Comparison of ENCODE assay signal across 9 cellular contexts in genomic region chr12:110619534-110619953, GRCh38. TPM values are rescaled to one million over a fixed set of nuclear protein-coding genes. Genes with fewer than 3 reads are reported as not detected.
A peak's percentile ranks its signal among the peaks of the same experiment; 100 is the strongest.
DNase-seq lines count a peak whose midpoint lies in the region; ATAC-seq, FAIRE-seq and TF ChIP-seq lines count a peak whose summit lies in the region.
"Had no signal": no experiment of that assay in that cellular context is flagged by ENCODE, and none has a peak within 500 bp of the region (broad histone marks: within the 10 kb centered on the region; RNA-seq: fewer than 3 reads in every experiment).

No MANE protein-coding gene starts in this region.

- no peak overlapping the region for H3K18ac ChIP-seq in mesenchymal stem cell (ENCODE audit: low read depth in 1 of 2, low read length in 2 of 2)

- no peak overlapping the region for H2BK12ac ChIP-seq in mesenchymal stem cell (ENCODE audit: low read length in 2 of 2)

- H3K4me3 ChIP-seq in OCI-LY1 (ENCODE audit: low read depth, low read length, poor library complexity, severe bottlenecking) = peak overlapping the region; percentile 48
- H3K4me3 ChIP-seq in mesenchymal stem cell (ENCODE audit: insufficient read depth in 1 of 2, low read depth in 1 of 2, low read length in 2 of 2) = no peak overlapping the region

- H3K27me3 ChIP-seq in OCI-LY1 (ENCODE audit: insufficient read depth, low read length) (no peaks in the 10 kb centered on the region), mesenchymal stem cell (ENCODE audit: control insufficient read depth in 1 of 2, insufficient read depth in 1 of 2, low read length in 2 of 2) (no peaks in the 10 kb centered on the region)

- no peaks in the 10 kb centered on the region for H3K9me2 ChIP-seq in OCI-LY1 (ENCODE audit: low read depth, low read length)

- H3K9me3 ChIP-seq in OCI-LY1 (ENCODE audit: low read length) (no peaks in the 10 kb centered on the region), mesenchymal stem cell (ENCODE audit: control insufficient read depth, low read length) (no peaks in the 10 kb centered on the region)

- 88% methylated on average over 4 of the region's 4 CpGs for WGBS in mesenchymal stem cell

- ATAC-seq in HG03025 (IDR thresholded peaks at IDR 0.05; ENCODE audit: low FRiP score, unreplicated experiment) = no peak

- H3K79me1 ChIP-seq in mesenchymal stem cell (replicated peaks; ENCODE audit: low read length, poor library complexity, severe bottlenecking) = peaks cover 6% of the 10 kb centered on the region

- H3K27ac ChIP-seq in OCI-LY1 (ENCODE audit: low read depth, low read length, poor library complexity, severe bottlenecking) (peak overlapping the region; percentile 86), mesenchymal stem cell (ENCODE audit: low read length, poor library complexity, severe bottlenecking) (no peak overlapping the region)

- H2BK5ac ChIP-seq in mesenchymal stem cell (ENCODE audit: low read depth, low read length, poor library complexity, severe bottlenecking) = no peak overlapping the region

- H2BK120ac ChIP-seq in mesenchymal stem cell (ENCODE audit: low read depth, low read length) = no peak overlapping the region

- H2AFZ ChIP-seq in OCI-LY1 (ENCODE audit: low read length) = no peak overlapping the region
- H2AFZ ChIP-seq in mesenchymal stem cell (ENCODE audit: low read depth, low read length) = no peak overlapping the region

- H3K14ac ChIP-seq in mesenchymal stem cell (ENCODE audit: low read length in 2 of 2) = no peak overlapping the region

- TF ChIP-seq CTCF in OCI-LY1 (IDR thresholded peaks at IDR 0.05; ENCODE audit: low read length) = peak; percentile 47

- H4K91ac ChIP-seq in mesenchymal stem cell (ENCODE audit: low read length) = no peak overlapping the region

- H3K4me2 ChIP-seq in OCI-LY1 (ENCODE audit: low read length) = peak overlapping the region; percentile 68
- no peak overlapping the region for H3K4me2 ChIP-seq in mesenchymal stem cell (ENCODE audit: low read length, poor library complexity, severe bottlenecking)

- H2AK5ac ChIP-seq in mesenchymal stem cell (ENCODE audit: low read length, severe bottlenecking) = no peak overlapping the region

- H2BK15ac ChIP-seq in mesenchymal stem cell (ENCODE audit: low read depth, poor library complexity, severe bottlenecking) = no peak overlapping the region

- H3K4ac ChIP-seq in mesenchymal stem cell (ENCODE audit: low read depth in 1 of 2, low read length in 2 of 2) = no peak overlapping the region

- H3K79me2 ChIP-seq in OCI-LY1 (ENCODE audit: insufficient read depth, low read length) = no peaks in the 10 kb centered on the region

- DNase-seq in GM12891 (ENCODE audit: insufficient read length, low spot score) = no peak
- DNase-seq in HCEC 1CT = peak; percentile 19
- peak; percentile 10 for DNase-seq in mesenchymal stem cell
- no peak for DNase-seq in ureter (ENCODE audit: low spot score)
- DNase-seq in GDM1 (lab: John Stamatoyannopoulos, UW) = no peak
- no peak for DNase-seq in glomerular visceral epithelial cell (ENCODE audit: extremely low spot score)
- DNase-seq: NCI-H2029 treated with DMSO at 0.1 percent for 48 hours had no signal

- H3K23ac ChIP-seq in mesenchymal stem cell (ENCODE audit: low read length in 2 of 2) = no peak overlapping the region

- H3K9ac ChIP-seq in OCI-LY1 (ENCODE audit: low read length) (peak overlapping the region; percentile 63), mesenchymal stem cell (ENCODE audit: low read length) (no peak overlapping the region)

- H4K20me1 ChIP-seq in OCI-LY1 (ENCODE audit: insufficient read depth, low read length) = no peaks in the 10 kb centered on the region

- no peak overlapping the region for H4K8ac ChIP-seq in mesenchymal stem cell (ENCODE audit: low read length)

- H3K4me1 ChIP-seq in OCI-LY1 (ENCODE audit: insufficient read depth, low read length, severe bottlenecking) (peaks cover 44% of the 10 kb centered on the region), mesenchymal stem cell (ENCODE audit: control insufficient read depth, insufficient read depth, low read depth, low read length) (no peaks in the 10 kb centered on the region)

- no peaks in the 10 kb centered on the region for H3K36me3 ChIP-seq in OCI-LY1 (ENCODE audit: insufficient read depth, low read length)
- H3K36me3 ChIP-seq in mesenchymal stem cell (ENCODE audit: control insufficient read depth in 1 of 2, insufficient read depth in 2 of 2, low read depth in 1 of 2, low read length in 2 of 2) = peaks cover 8 to 14% of the 10 kb centered on the region in 2 experiments

- FAIRE-seq in GM12891 (lab: Jason Lieb, UNC) = peak; percentile 93

- H3F3A ChIP-seq in OCI-LY1 (ENCODE audit: insufficient read depth, low read length) = no peaks in the 10 kb centered on the region

- TF ChIP-seq POLR2A in GM12891 (IDR thresholded peaks at IDR 0.05; ENCODE audit: low read depth, low read length) = 0 out of 2 replicates have a peak, but pooled peaks have one; percentile 9

TF ChIP-seq in GM12891, 5 proteins besides CTCF, POLR2A, EP300 and RAD21:
- TF ChIP-seq POLR2AphosphoS5 (IDR thresholded peaks at IDR 0.05; ENCODE audit: low read depth, low read length) (no peak), TAF1 (IDR thresholded peaks at IDR 0.05; ENCODE audit: low read depth, low read length) (no peak), PAX5 (IDR thresholded peaks at IDR 0.05; ENCODE audit: insufficient read depth, low read length, severe bottlenecking) (no peak), POU2F2 (IDR thresholded peaks at IDR 0.05; ENCODE audit: low read depth, low read length) (0 out of 2 replicates have a peak, but pooled peaks have one; percentile 11), SPI1 (IDR thresholded peaks at IDR 0.05; ENCODE audit: low read depth, low read length) (peak; percentile 23; the same call in 1 of the 2 replicates)

RNA-seq across cellular contexts. Expression of gene TCTN1, which starts 5.6 kb away (rescaled TPM):
- polyA plus RNA-seq in GM12891 (2012; ENCODE audit: low read depth, missing spikeins) = 22.4 TPM
- polyA plus RNA-seq in mesenchymal stem cell (2013, experiment 1 of 2) = 58.1 TPM
- polyA plus RNA-seq in mesenchymal stem cell (2013, experiment 2 of 2) = 60.5 TPM
- 50.0 TPM for total RNA-seq in ureter

RNA-seq across cellular contexts. Expression of gene PPTC7, which starts 36.4 kb away (rescaled TPM):
- polyA plus RNA-seq in GM12891 (2012; ENCODE audit: low read depth, missing spikeins) = 18.9 TPM
- polyA plus RNA-seq in mesenchymal stem cell (2013, experiment 1 of 2) = 14.0 TPM
- 14.8 TPM for polyA plus RNA-seq in mesenchymal stem cell (2013, experiment 2 of 2)
- 26.1 TPM for total RNA-seq in ureter

Comparison
In these comparisons a context has a peak if more than half of its experiments do, and no peak if none do; other contexts are left out.
1. DNase-seq: peak in HCEC 1CT (single experiment) and mesenchymal stem cell (single experiment); none in GM12891 (single experiment), ureter (single experiment), GDM1 (single experiment) and glomerular visceral epithelial cell (single experiment).